Comparison of ENCODE assay signal across 19 cellular contexts in the genomic region with DNA sequence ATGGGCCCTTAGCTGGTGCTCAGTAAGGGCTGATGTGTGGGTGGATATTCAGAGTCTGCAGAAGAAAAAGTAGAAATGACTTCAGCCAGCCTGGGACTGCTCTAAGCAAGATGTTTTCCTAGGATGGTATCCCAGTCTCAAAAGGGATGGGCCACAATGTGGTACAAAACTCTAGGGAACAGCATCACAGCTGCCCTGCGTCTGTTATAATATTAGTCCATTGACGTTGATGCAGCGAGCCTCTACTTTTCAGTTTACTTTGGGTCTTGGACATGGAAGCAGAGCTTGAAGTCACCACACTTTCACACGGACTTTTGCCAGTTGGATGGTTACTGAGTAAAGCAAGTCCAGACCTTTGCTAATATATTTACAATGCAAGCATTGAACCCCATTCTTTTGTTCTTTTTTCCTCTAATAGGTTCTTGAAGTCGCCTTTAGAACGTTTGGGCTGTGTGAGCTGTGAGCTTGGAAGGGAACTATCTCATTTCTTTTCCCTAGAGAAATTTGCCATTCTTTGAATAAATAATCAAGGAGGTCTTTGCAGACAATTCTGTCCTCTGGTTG.
A peak's percentile ranks its signal among the peaks of the same experiment; 100 is the strongest.
DNase-seq lines count a peak whose midpoint lies in the region; ATAC-seq, FAIRE-seq and TF ChIP-seq lines count a peak whose summit lies in the region.
"Had no signal": no experiment of that assay in that cellular context is flagged by ENCODE, and none has a peak within 500 bp of the region (broad histone marks: within the 10 kb centered on the region; RNA-seq: fewer than 3 reads in every experiment).

No MANE protein-coding gene starts in this region.

- H3K4me3 ChIP-seq in astrocyte (ENCODE audit: insufficient read depth, low read depth, low read length) (no peak overlapping the region), gastroesophageal sphincter (no peak overlapping the region), psoas muscle (no peak overlapping the region), body of pancreas (no peak overlapping the region)
- H3K4me3 ChIP-seq: adrenal gland, testis had no signal

- peaks cover 5% of the 10 kb centered on the region for H3K27me3 Mint-ChIP-seq in astrocyte (ENCODE audit: low read depth, unreplicated experiment)

- peak; percentile 41 for ATAC-seq in gastroesophageal sphincter
- ATAC-seq in psoas muscle: peak in 3 of 4 donors; percentile 9 to 54 (median 11)
- ATAC-seq in body of pancreas: no peak

- no peaks in the 10 kb centered on the region for H3K9me3 ChIP-seq in astrocyte (ENCODE audit: insufficient read depth, low read depth, low read length)
- H3K9me3 ChIP-seq in gastroesophageal sphincter: no peaks in the 10 kb centered on the region
- H3K9me3 ChIP-seq in psoas muscle: no peaks in the 10 kb centered on the region
- no peaks in the 10 kb centered on the region for H3K9me3 ChIP-seq in body of pancreas
- H3K9me3 ChIP-seq: adrenal gland, Caco-2, testis had no signal

- no peaks in the 10 kb centered on the region for H3K36me3 ChIP-seq in astrocyte (ENCODE audit: insufficient read depth, low read length)
- H3K36me3 ChIP-seq in gastroesophageal sphincter: no peaks in the 10 kb centered on the region
- no peaks in the 10 kb centered on the region for H3K36me3 ChIP-seq in psoas muscle (ENCODE audit: insufficient read depth in 1 of 2, low read depth in 1 of 2)
- no peaks in the 10 kb centered on the region for H3K36me3 ChIP-seq in body of pancreas (replicated peaks in 1 of 2; ENCODE audit: insufficient read depth in 1 of 2, low read depth in 2 of 2)
- H3K36me3 ChIP-seq: adrenal gland had no signal

- no peak for TF ChIP-seq CTCF in astrocyte (IDR thresholded peaks at IDR 0.05; ENCODE audit: insufficient read depth, low read depth, low read length)
- no peak for TF ChIP-seq CTCF in gastroesophageal sphincter (IDR thresholded peaks at IDR 0.05)
- TF ChIP-seq CTCF in psoas muscle (IDR thresholded peaks at IDR 0.05): no peak
- no peak for TF ChIP-seq CTCF in body of pancreas (IDR thresholded peaks at IDR 0.05)

- H3K4me2 ChIP-seq in astrocyte (ENCODE audit: low read length): peak overlapping the region; percentile 31

- H3K9me3 Mint-ChIP-seq in astrocyte (ENCODE audit: unreplicated experiment): no peaks in the 10 kb centered on the region
- H3K9me3 Mint-ChIP-seq: activated CD4-positive, alpha-beta memory T cell treated with anti-CD3 and anti-CD28 coated beads for 36 hours had no signal

- H2AFZ ChIP-seq in astrocyte (ENCODE audit: low read depth, low read length): no peak overlapping the region

- FAIRE-seq in astrocyte (lab: Jason Lieb, UNC): peak; percentile 97

- no peak overlapping the region for H3K9ac ChIP-seq in astrocyte (ENCODE audit: low read length)

- no peaks in the 10 kb centered on the region for H3K36me3 Mint-ChIP-seq in astrocyte (ENCODE audit: low read depth, unreplicated experiment)
- H3K36me3 Mint-ChIP-seq: activated CD4-positive, alpha-beta memory T cell treated with anti-CD3 and anti-CD28 coated beads for 36 hours; immature natural killer cell had no signal

- peaks cover 14% of the 10 kb centered on the region for H3K4me1 ChIP-seq in astrocyte (ENCODE audit: insufficient read depth, low read length)
- peaks cover 10 to 24% (median 14%) of the 10 kb centered on the region in 3 donors for H3K4me1 ChIP-seq in gastroesophageal sphincter
- peaks cover 16% of the 10 kb centered on the region for H3K4me1 ChIP-seq in psoas muscle
- H3K4me1 ChIP-seq in body of pancreas: peaks cover 8% of the 10 kb centered on the region
- H3K4me1 ChIP-seq: Caco-2, testis had no signal

- 45 to 69% methylated on average over 5 to 6 of the region's 6 CpGs for WGBS in gastroesophageal sphincter (ENCODE audit: low coverage in 1 of 2), 2 donors
- 46 to 61% (median 51%) methylated on average over 6 of the region's 6 CpGs for WGBS in psoas muscle, 3 donors
- WGBS in body of pancreas, 2 donors: 54 to 61% methylated on average over 6 of the region's 6 CpGs

- H3K4me3 Mint-ChIP-seq in astrocyte (ENCODE audit: unreplicated experiment): no peak overlapping the region
- H3K4me3 Mint-ChIP-seq: activated B cell treated with CpG ODN at 0.5 μM for 24 hours; activated CD4-positive, alpha-beta memory T cell treated with anti-CD3 and anti-CD28 coated beads for 36 hours; B cell; immature natural killer cell had no signal

- DNase-seq in astrocyte (ENCODE audit: low read depth) (no peak), psoas muscle (no peak), COLO668 (lab: John Stamatoyannopoulos, UW; ENCODE audit: unreplicated experiment) (no peak), glomerular visceral epithelial cell (ENCODE audit: extremely low spot score) (no peak), body of pancreas (no peak)
- no peak for DNase-seq in stimulated activated CD8-positive, alpha-beta memory T cell treated with anti-CD3 and anti-CD28 coated beads, Interleukin-4, amount 100 ng/mL, for 48 hours
- DNase-seq: activated B cell treated with CpG ODN at 0.5 μM for 24 hours; activated CD4-positive, alpha-beta memory T cell treated with anti-CD3 and anti-CD28 coated beads for 36 hours; activated gamma-delta T cell treated with Interleukin-2 at 50 U/mL for 16 hours; caudate nucleus; immature natural killer cell; Kasumi-1; NCI-H1105; NCI-H510A treated with DMSO at 0.1 percent for 48 hours; testis had no signal

- TF ChIP-seq POLR2A in gastroesophageal sphincter (IDR thresholded peaks at IDR 0.05) (no peak), body of pancreas (IDR thresholded peaks at IDR 0.05) (no peak)

- no peak for TF ChIP-seq EP300 in gastroesophageal sphincter (IDR thresholded peaks at IDR 0.05)

- no peaks in the 10 kb centered on the region for H4K20me1 ChIP-seq in astrocyte (ENCODE audit: insufficient read depth, low read length)

- H3K27me3 ChIP-seq in astrocyte (ENCODE audit: insufficient read depth, low read length) (no peaks in the 10 kb centered on the region), gastroesophageal sphincter (no peaks in the 10 kb centered on the region), psoas muscle (ENCODE audit: insufficient read depth in 3 of 3, low read length in 2 of 3) (no peaks in the 10 kb centered on the region), body of pancreas (no peaks in the 10 kb centered on the region)
- H3K27me3 ChIP-seq: adrenal gland, testis had no signal

- H3K27ac Mint-ChIP-seq in astrocyte (ENCODE audit: unreplicated experiment): no peak overlapping the region
- H3K27ac Mint-ChIP-seq: activated B cell treated with CpG ODN at 0.5 μM for 24 hours; activated CD4-positive, alpha-beta memory T cell treated with anti-CD3 and anti-CD28 coated beads for 36 hours; B cell; immature natural killer cell had no signal

- H3K79me2 ChIP-seq in astrocyte (ENCODE audit: insufficient read depth, low read length): no peaks in the 10 kb centered on the region

- no peaks in the 10 kb centered on the region for H3K4me1 Mint-ChIP-seq in astrocyte (ENCODE audit: low read depth, unreplicated experiment)
- H3K4me1 Mint-ChIP-seq: activated B cell treated with CpG ODN at 0.5 μM for 24 hours, B cell, immature natural killer cell had no signal

- intact Hi-C loops in psoas muscle (cut with DNase I): loop anchor here in 1 of 2 donors (5.0 kb wide), 1 partner anchor 1403 kb away; no protein-coding TSS in a partner anchor
- intact Hi-C loops in body of pancreas (cut with DNase I): no loop called here

- no peak overlapping the region for H3K27ac ChIP-seq in astrocyte (ENCODE audit: low read depth, low read length)
- H3K27ac ChIP-seq in gastroesophageal sphincter: peak overlapping the region; percentile 59 to 75 (median 64)
- peak overlapping the region; percentile 54 for H3K27ac ChIP-seq in psoas muscle
- H3K27ac ChIP-seq in body of pancreas: no peak overlapping the region
- H3K27ac ChIP-seq: testis had no signal

Comparison
In these comparisons a context has a peak if more than half of its experiments do, and no peak if none do; other contexts are left out.
1. H3K27ac ChIP-seq: peak in gastroesophageal sphincter (4 of 4) and psoas muscle (single experiment); none in astrocyte (single experiment) and body of pancreas (0 of 4).